ENCODE assay signal across 26 cellular contexts in genomic region chr13:101945435-101945834, GRCh38.
DNase-seq lines count a peak whose midpoint lies in the region; ATAC-seq, FAIRE-seq and TF ChIP-seq lines count a peak whose summit lies in the region.
"Had no signal": no experiment of that assay in that cellular context is flagged by ENCODE, and none has a peak within 500 bp of the region (broad histone marks: within the 10 kb centered on the region; RNA-seq: fewer than 3 reads in every experiment).

No MANE protein-coding gene starts in this region.

- ATAC-seq in HG02571 (IDR thresholded peaks at IDR 0.05; ENCODE audit: unreplicated experiment): no peak
- ATAC-seq: activated CD8-positive, alpha-beta T cell treated with anti-CD3 and anti-CD28 coated beads for 36 hours; activated T-cell treated with anti-CD3 and anti-CD28 coated beads, Interleukin-2, amount 50 U/mL, for 4 hours; naive thymus-derived CD8-positive, alpha-beta T cell had no signal

- no peaks in the 10 kb centered on the region for H3K27me3 ChIP-seq in WERI-Rb-1 (ENCODE audit: insufficient read depth, low read depth, severe bottlenecking)
- H3K27me3 ChIP-seq: colonic mucosa, SJSA1, tibial artery had no signal

- no peaks in the 10 kb centered on the region for H3K9me3 ChIP-seq in WERI-Rb-1 (ENCODE audit: severe bottlenecking)
- H3K9me3 ChIP-seq: colonic mucosa, SJSA1, tibial artery had no signal

- no peak overlapping the region for H3K27ac ChIP-seq in WERI-Rb-1
- H3K27ac ChIP-seq: colonic mucosa, KMS-11, parathyroid adenoma, PC-9, SJSA1, tibial artery had no signal

- TF ChIP-seq POLR2A in H54 (IDR thresholded peaks at IDR 0.05; ENCODE audit: low read depth, low read length): no peak

- peak; percentile 85 for FAIRE-seq in H54 (lab: Jason Lieb, UNC)
- FAIRE-seq: astrocyte, endometrium, kidney had no signal

- TF ChIP-seq CTCF in WERI-Rb-1 (IDR thresholded peaks at IDR 0.05; ENCODE audit: low read depth, low read length): peak; percentile 61

- DNase-seq in ELR (ENCODE audit: low read depth): peak; percentile 13
- no peak for DNase-seq in H54 (ENCODE audit: insufficient read length, low spot score)
- DNase-seq in WERI-Rb-1: peak; percentile 41
- DNase-seq in iPS-NIHi7 (ENCODE audit: extremely low spot score): peak; percentile 37
- DNase-seq in DMS79 (lab: John Stamatoyannopoulos, UW): no peak
- no peak for DNase-seq in GDM1 (lab: John Stamatoyannopoulos, UW)
- DNase-seq in superior temporal gyrus (ENCODE audit: extremely low spot score): no peak
- DNase-seq: activated B cell treated with CpG ODN at 0.5 μM for 24 hours; activated CD8-positive, alpha-beta T cell treated with anti-CD3 and anti-CD28 coated beads for 36 hours; activated naive CD4-positive, alpha-beta T cell treated with anti-CD3 and anti-CD28 coated beads, Interleukin-2, amount 50 U/mL, for 16 hours; activated T-cell treated with anti-CD3 and anti-CD28 coated beads, Interleukin-2, amount 50 U/mL, for 4 hours; colonic mucosa; HFFc6; kidney; naive thymus-derived CD8-positive, alpha-beta T cell; NCI-H1092 treated with DMSO at 0.1 percent for 48 hours; NCI-H526 treated with DMSO at 0.1 percent for 48 hours; stimulated activated naive CD4-positive, alpha-beta T cell; tibial artery had no signal

- H3K4me3 ChIP-seq in WERI-Rb-1 (ENCODE audit: low read depth, low read length): no peak overlapping the region
- H3K4me3 ChIP-seq: colonic mucosa, PC-9, SJSA1, tibial artery had no signal

- H3K36me3 ChIP-seq in WERI-Rb-1: no peaks in the 10 kb centered on the region
- H3K36me3 ChIP-seq: colonic mucosa, SJSA1, tibial artery had no signal

Comparison
In these comparisons a context has a peak if more than half of its experiments do, and no peak if none do; other contexts are left out.
1. DNase-seq: peak in ELR (single experiment), WERI-Rb-1 (single experiment) and iPS-NIHi7 (single experiment); none in H54 (single experiment), DMS79 (single experiment), GDM1 (single experiment) and superior temporal gyrus (single experiment).